30 cellular contexts compared by ENCODE assay signal in genomic region chr4:17313194-17313593, GRCh38.
"Had no signal": no experiment of that assay in that cellular context is flagged by ENCODE, and none has a peak within 500 bp of the region (broad histone marks: within the 10 kb centered on the region; RNA-seq: fewer than 3 reads in every experiment).

No MANE protein-coding gene starts in this region.

- H3K36me3 ChIP-seq: adrenal gland had no signal

- H3K27ac ChIP-seq: adrenal gland, body of pancreas, SK-N-MC had no signal

- H3K27me3 ChIP-seq: adrenal gland, body of pancreas had no signal

- H3K27ac Mint-ChIP-seq: activated CD8-positive, alpha-beta T cell treated with anti-CD3 and anti-CD28 coated beads for 36 hours; activated naive CD4-positive, alpha-beta T cell treated with anti-CD3 and anti-CD28 coated beads, Interleukin-2, amount 10 ng/mL, durations not matched to agents 7 days and 5 days; activated naive CD8-positive, alpha-beta T cell treated with anti-CD3 and anti-CD28 coated beads for 36 hours; activated T-cell treated with anti-CD3 and anti-CD28 coated beads, Interleukin-2, amount 50 U/mL, for 72 hours; activated T-helper 2 cell treated with anti-CD3 and anti-CD28 coated beads, Interferon-gamma antibody, Interleukin-2, Interleukin-4, amounts not matched to agents 10 μg/mL and 5 μg/mL and 100 μg/mL, durations not matched to agents 14 hours and 24 hours and 36 hours; T-helper 1 cell treated with Interleukin-12 subunit alpha and Interleukin-12 subunit beta and Interleukin-4 antibody, amounts not matched to agents 30 μg/mL and 1 μg/mL, for 36 hours had no signal

- H3K9me3 ChIP-seq: adrenal gland, body of pancreas had no signal

- H3K4me3 ChIP-seq: adrenal gland, body of pancreas, SK-N-MC had no signal

- H3K9me3 Mint-ChIP-seq: activated CD8-positive, alpha-beta T cell treated with anti-CD3 and anti-CD28 coated beads for 36 hours; activated naive CD4-positive, alpha-beta T cell treated with anti-CD3 and anti-CD28 coated beads, Interleukin-2, amount 10 ng/mL, durations not matched to agents 7 days and 5 days; activated naive CD8-positive, alpha-beta T cell treated with anti-CD3 and anti-CD28 coated beads for 36 hours; activated T-helper 2 cell treated with anti-CD3 and anti-CD28 coated beads, Interferon-gamma antibody, Interleukin-2, Interleukin-4, amounts not matched to agents 10 μg/mL and 5 μg/mL and 100 μg/mL, durations not matched to agents 14 hours and 24 hours and 36 hours; central memory CD8-positive, alpha-beta T cell; T-helper 1 cell treated with Interleukin-12 subunit alpha and Interleukin-12 subunit beta and Interleukin-4 antibody, amounts not matched to agents 30 μg/mL and 1 μg/mL, for 36 hours had no signal

- H3K4me1 Mint-ChIP-seq: activated naive CD4-positive, alpha-beta T cell treated with anti-CD3 and anti-CD28 coated beads, Interleukin-2, amount 10 ng/mL, durations not matched to agents 7 days and 5 days; activated naive CD8-positive, alpha-beta T cell treated with anti-CD3 and anti-CD28 coated beads for 36 hours; central memory CD8-positive, alpha-beta T cell had no signal

- ATAC-seq: activated CD4-positive, CD25-positive, alpha-beta regulatory T cell treated with anti-CD3 and anti-CD28 coated beads, Interleukin-2, amount 50 U/mL, for 24 hours; activated CD8-positive, alpha-beta T cell treated with anti-CD3 and anti-CD28 coated beads for 36 hours; activated T-cell treated with anti-CD3 and anti-CD28 coated beads, Interleukin-2, amount 50 U/mL, for 72 hours; body of pancreas; Panc1; Right ventricle myocardium inferior had no signal

- H3K36me3 Mint-ChIP-seq: activated naive CD4-positive, alpha-beta T cell treated with anti-CD3 and anti-CD28 coated beads, Interleukin-2, amount 10 ng/mL, durations not matched to agents 7 days and 5 days; activated naive CD8-positive, alpha-beta T cell treated with anti-CD3 and anti-CD28 coated beads for 36 hours had no signal

- H3K4me3 Mint-ChIP-seq: activated CD8-positive, alpha-beta T cell treated with anti-CD3 and anti-CD28 coated beads for 36 hours; activated naive CD4-positive, alpha-beta T cell treated with anti-CD3 and anti-CD28 coated beads, Interleukin-2, amount 10 ng/mL, durations not matched to agents 7 days and 5 days; activated naive CD8-positive, alpha-beta T cell treated with anti-CD3 and anti-CD28 coated beads for 36 hours; activated T-cell treated with anti-CD3 and anti-CD28 coated beads, Interleukin-2, amount 50 U/mL, for 72 hours; central memory CD8-positive, alpha-beta T cell; T-helper 1 cell treated with Interleukin-12 subunit alpha and Interleukin-12 subunit beta and Interleukin-4 antibody, amounts not matched to agents 30 μg/mL and 1 μg/mL, for 36 hours had no signal

- DNase-seq: activated CD4-positive, alpha-beta T cell treated with anti-CD3 and anti-CD28 coated beads for 4 hours; activated CD8-positive, alpha-beta memory T cell treated with anti-CD3 and anti-CD28 coated beads, Interleukin-2, amount 50 U/mL, for 4 hours; activated CD8-positive, alpha-beta T cell treated with anti-CD3 and anti-CD28 coated beads for 36 hours; activated gamma-delta T cell treated with Interleukin-2 at 50 U/mL for 16 hours; activated naive CD4-positive, alpha-beta T cell treated with anti-CD3 and anti-CD28 coated beads, Interleukin-2, amount 10 ng/mL, durations not matched to agents 7 days and 5 days; activated naive CD8-positive, alpha-beta T cell treated with anti-CD3 and anti-CD28 coated beads for 36 hours; activated T-cell treated with anti-CD3 and anti-CD28 coated beads, Interleukin-2, amount 50 U/mL, for 72 hours; adrenal gland; anterior cingulate cortex; body of pancreas; KG1; NCI-H1092; NCI-H1417; NCI-H1694; NCI-H2029; NCI-H2107; NCI-H2171 treated with DMSO at 0.1 percent for 48 hours; NCI-H345; NCI-H510A treated with DMSO at 0.1 percent for 48 hours; NCI-H69; NK-92 treated with Interleukin-12 subunit alpha and Interleukin-12 subunit beta, amount 100 ng/mL, for 24 hours; OCI-M1; RPMI8226 had no signal

- H3K4me1 ChIP-seq: adrenal gland, body of pancreas had no signal
